Comparison of ENCODE assay signal across 1 cellular context in the genomic region with DNA sequence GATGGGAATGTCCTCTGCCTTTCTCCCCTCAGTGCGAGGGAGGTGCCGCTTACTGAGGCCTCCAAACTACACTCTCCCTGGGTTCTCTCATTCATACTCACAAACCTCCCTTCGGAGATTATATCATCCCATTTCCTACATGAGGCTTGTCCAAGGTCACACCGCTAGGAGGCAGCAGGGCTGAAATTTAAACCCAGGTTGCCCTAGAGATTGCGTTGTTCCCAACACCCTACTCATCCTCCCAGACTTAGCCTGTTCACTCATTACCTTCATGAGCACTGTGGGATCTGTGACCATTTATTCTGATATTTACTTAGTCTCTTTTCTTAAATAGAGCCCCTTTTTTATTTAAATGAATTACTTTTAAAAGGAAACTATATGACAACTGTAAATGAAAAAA.
TF ChIP-seq lines count a peak whose summit lies in the region.

No MANE protein-coding gene starts in this region.

TF ChIP-seq in HepG2, 621 proteins besides CTCF, POLR2A, EP300 and RAD21:
- TF ChIP-seq, protein P1, sequence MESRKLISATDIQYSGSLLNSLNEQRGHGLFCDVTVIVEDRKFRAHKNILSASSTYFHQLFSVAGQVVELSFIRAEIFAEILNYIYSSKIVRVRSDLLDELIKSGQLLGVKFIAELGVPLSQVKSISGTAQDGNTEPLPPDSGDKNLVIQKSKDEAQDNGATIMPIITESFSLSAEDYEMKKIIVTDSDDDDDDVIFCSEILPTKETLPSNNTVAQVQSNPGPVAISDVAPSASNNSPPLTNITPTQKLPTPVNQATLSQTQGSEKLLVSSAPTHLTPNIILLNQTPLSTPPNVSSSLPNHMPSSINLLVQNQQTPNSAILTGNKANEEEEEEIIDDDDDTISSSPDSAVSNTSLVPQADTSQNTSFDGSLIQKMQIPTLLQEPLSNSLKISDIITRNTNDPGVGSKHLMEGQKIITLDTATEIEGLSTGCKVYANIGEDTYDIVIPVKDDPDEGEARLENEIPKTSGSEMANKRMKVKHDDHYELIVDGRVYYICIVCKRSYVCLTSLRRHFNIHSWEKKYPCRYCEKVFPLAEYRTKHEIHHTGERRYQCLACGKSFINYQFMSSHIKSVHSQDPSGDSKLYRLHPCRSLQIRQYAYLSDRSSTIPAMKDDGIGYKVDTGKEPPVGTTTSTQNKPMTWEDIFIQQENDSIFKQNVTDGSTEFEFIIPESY (CRISPR knock-in tag; IDR thresholded peaks at IDR 0.05): peak; percentile 80
- TF ChIP-seq ZSCAN12 (CRISPR knock-in tag; IDR thresholded peaks at IDR 0.05) (no peak), TCF7L2 (IDR thresholded peaks at IDR 0.05; ENCODE audit: low read depth, low read length) (no peak), TARDBP (CRISPR knock-in tag; IDR thresholded peaks at IDR 0.05) (no peak), SETDB1 (CRISPR knock-in tag; IDR thresholded peaks at IDR 0.05; ENCODE audit: borderline replicate concordance) (no peak), ESRRA (CRISPR knock-in tag; IDR thresholded peaks at IDR 0.05; ENCODE audit: low read depth) (no peak), SMC3 (IDR thresholded peaks at IDR 0.05; ENCODE audit: low read length) (peak; percentile 11; the same call in 1 of the 2 replicates)
TF ChIP-seq in HepG2: peak in this region for 2.
